Comparison of ENCODE assay signal across 1 cellular context in the genomic region with DNA sequence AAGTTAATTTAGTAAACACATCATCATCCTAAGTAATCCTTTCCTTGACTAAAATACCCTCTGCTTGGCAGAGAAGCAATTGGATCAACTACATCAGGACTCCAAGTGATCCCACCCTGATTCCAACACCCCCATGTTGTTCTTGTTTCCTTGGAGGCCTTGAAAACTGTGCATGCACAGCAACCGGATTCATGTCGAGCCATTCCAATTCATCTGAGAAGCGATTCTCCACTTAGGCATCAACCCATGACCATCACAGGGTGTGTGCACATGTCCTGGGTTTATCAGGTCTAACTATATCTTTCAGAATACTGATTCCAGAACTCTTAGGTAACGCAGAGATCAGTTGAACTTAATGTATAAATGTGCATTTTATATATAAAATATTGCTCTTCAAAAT.
TF ChIP-seq lines count a peak whose summit lies in the region.

No MANE protein-coding gene starts in this region.

TF ChIP-seq in GM23338, 12 proteins besides CTCF, POLR2A, EP300 and RAD21 (continued from another document):
- TF ChIP-seq, protein P1, sequence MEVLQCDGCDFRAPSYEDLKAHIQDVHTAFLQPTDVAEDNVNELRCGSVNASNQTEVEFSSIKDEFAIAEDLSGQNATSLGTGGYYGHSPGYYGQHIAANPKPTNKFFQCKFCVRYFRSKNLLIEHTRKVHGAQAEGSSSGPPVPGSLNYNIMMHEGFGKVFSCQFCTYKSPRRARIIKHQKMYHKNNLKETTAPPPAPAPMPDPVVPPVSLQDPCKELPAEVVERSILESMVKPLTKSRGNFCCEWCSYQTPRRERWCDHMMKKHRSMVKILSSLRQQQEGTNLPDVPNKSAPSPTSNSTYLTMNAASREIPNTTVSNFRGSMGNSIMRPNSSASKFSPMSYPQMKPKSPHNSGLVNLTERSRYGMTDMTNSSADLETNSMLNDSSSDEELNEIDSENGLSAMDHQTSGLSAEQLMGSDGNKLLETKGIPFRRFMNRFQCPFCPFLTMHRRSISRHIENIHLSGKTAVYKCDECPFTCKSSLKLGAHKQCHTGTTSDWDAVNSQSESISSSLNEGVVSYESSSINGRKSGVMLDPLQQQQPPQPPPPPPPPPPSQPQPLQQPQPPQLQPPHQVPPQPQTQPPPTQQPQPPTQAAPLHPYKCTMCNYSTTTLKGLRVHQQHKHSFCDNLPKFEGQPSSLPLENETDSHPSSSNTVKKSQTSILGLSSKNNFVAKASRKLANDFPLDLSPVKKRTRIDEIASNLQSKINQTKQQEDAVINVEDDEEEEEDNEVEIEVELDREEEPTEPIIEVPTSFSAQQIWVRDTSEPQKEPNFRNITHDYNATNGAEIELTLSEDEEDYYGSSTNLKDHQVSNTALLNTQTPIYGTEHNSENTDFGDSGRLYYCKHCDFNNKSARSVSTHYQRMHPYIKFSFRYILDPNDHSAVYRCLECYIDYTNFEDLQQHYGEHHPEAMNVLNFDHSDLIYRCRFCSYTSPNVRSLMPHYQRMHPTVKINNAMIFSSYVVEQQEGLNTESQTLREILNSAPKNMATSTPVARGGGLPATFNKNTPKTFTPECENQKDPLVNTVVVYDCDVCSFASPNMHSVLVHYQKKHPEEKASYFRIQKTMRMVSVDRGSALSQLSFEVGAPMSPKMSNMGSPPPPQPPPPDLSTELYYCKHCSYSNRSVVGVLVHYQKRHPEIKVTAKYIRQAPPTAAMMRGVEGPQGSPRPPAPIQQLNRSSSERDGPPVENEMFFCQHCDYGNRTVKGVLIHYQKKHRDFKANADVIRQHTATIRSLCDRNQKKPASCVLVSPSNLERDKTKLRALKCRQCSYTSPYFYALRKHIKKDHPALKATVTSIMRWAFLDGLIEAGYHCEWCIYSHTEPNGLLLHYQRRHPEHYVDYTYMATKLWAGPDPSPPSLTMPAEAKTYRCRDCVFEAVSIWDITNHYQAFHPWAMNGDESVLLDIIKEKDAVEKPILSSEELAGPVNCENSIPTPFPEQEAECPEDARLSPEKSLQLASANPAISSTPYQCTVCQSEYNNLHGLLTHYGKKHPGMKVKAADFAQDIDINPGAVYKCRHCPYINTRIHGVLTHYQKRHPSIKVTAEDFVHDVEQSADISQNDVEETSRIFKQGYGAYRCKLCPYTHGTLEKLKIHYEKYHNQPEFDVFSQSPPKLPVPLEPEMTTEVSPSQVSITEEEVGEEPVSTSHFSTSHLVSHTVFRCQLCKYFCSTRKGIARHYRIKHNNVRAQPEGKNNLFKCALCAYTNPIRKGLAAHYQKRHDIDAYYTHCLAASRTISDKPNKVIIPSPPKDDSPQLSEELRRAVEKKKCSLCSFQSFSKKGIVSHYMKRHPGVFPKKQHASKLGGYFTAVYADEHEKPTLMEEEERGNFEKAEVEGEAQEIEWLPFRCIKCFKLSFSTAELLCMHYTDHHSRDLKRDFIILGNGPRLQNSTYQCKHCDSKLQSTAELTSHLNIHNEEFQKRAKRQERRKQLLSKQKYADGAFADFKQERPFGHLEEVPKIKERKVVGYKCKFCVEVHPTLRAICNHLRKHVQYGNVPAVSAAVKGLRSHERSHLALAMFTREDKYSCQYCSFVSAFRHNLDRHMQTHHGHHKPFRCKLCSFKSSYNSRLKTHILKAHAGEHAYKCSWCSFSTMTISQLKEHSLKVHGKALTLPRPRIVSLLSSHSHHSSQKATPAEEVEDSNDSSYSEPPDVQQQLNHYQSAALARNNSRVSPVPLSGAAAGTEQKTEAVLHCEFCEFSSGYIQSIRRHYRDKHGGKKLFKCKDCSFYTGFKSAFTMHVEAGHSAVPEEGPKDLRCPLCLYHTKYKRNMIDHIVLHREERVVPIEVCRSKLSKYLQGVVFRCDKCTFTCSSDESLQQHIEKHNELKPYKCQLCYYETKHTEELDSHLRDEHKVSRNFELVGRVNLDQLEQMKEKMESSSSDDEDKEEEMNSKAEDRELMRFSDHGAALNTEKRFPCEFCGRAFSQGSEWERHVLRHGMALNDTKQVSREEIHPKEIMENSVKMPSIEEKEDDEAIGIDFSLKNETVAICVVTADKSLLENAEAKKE (CRISPR knock-in tag; IDR thresholded peaks at IDR 0.05): no peak
- TF ChIP-seq, protein P2, sequence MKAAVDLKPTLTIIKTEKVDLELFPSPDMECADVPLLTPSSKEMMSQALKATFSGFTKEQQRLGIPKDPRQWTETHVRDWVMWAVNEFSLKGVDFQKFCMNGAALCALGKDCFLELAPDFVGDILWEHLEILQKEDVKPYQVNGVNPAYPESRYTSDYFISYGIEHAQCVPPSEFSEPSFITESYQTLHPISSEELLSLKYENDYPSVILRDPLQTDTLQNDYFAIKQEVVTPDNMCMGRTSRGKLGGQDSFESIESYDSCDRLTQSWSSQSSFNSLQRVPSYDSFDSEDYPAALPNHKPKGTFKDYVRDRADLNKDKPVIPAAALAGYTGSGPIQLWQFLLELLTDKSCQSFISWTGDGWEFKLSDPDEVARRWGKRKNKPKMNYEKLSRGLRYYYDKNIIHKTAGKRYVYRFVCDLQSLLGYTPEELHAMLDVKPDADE (IDR thresholded peaks at IDR 0.05): no peak
- no peak for TF ChIP-seq STAT1 (IDR thresholded peaks at IDR 0.05; ENCODE audit: unreplicated experiment)
- TF ChIP-seq JUNB (IDR thresholded peaks at IDR 0.05; ENCODE audit: unreplicated experiment): no peak
- no peak for TF ChIP-seq ZNF331 (CRISPR knock-in tag; IDR thresholded peaks at IDR 0.05; ENCODE audit: low read depth)
